1 cellular context compared by ENCODE assay signal in genomic region chr18:49813071-49813320, GRCh38.
TF ChIP-seq lines count a peak whose summit lies in the region.

No MANE protein-coding gene starts in this region.

TF ChIP-seq in SK-N-SH, 30 proteins besides CTCF, POLR2A, EP300 and RAD21 (continued from another document):
- TF ChIP-seq SIN3A (IDR thresholded peaks at IDR 0.05; ENCODE audit: borderline replicate concordance, low read depth, low read length): no peak
- 0 out of 2 replicates have a peak, but pooled peaks have one; percentile 7 for TF ChIP-seq FOXJ3 (CRISPR knock-in tag; IDR thresholded peaks at IDR 0.05)
- TF ChIP-seq CHD2 (IDR thresholded peaks at IDR 0.05; ENCODE audit: low read length, partially characterized antibody): no peak
- TF ChIP-seq NRF1 (IDR thresholded peaks at IDR 0.05; ENCODE audit: low read depth, low read length): 0 out of 2 replicates have a peak, but pooled peaks have one; percentile 28
- TF ChIP-seq GABPA (IDR thresholded peaks at IDR 0.05; ENCODE audit: low read depth): no peak; the same call in 1 of the 2 replicates
